ENCODE assay signal across 8 cellular contexts in the genomic region with DNA sequence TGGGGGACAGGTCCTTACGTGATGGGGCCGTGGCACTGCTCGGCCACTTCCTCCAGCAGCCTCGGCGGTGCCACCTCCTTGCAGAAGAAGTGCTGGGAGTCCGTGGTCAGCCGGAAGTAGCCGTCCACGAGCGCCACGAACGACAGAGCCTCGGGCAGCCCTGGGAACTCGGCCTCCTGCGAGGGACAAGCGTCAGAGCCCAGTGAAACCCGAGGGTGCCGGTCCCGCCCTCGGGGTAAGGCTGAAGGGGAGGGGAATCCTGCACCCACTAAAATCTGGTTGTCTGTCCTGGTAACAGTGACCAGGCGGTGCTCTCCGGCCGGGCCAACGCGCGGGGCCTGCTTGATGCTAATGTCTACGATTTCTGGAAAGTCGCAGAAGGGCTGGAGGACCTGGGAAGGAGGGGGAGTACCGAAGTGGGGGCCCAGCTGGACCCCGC. TPM values are rescaled to one million over a fixed set of nuclear protein-coding genes. Genes with fewer than 3 reads are reported as not detected.
A peak's percentile ranks its signal among the peaks of the same experiment; 100 is the strongest.
DNase-seq lines count a peak whose midpoint lies in the region; ATAC-seq and TF ChIP-seq lines count a peak whose summit lies in the region.
"Had no signal": no experiment of that assay in that cellular context is flagged by ENCODE, and none has a peak within 500 bp of the region (broad histone marks: within the 10 kb centered on the region; RNA-seq: fewer than 3 reads in every experiment).

No MANE protein-coding gene starts in this region.

- 0 out of 2 replicates have a peak, but pooled peaks cover 10% of the 10 kb centered on the region for H3K27me3 ChIP-seq in GM23338 (ENCODE audit: insufficient read depth)

- no peak overlapping the region for H3K27ac ChIP-seq in GM23338 (ENCODE audit: low read depth)

- no peak overlapping the region for H3K27ac Mint-ChIP-seq in GM23338
- H3K27ac Mint-ChIP-seq in central memory CD8-positive, alpha-beta T cell (ENCODE audit: low read depth): peak overlapping the region; percentile 83

- DNase-seq in GM23338 (ENCODE audit: low spot score): no peak
- no peak for DNase-seq in central memory CD8-positive, alpha-beta T cell (ENCODE audit: low spot score in 2 of 2)
- no peak for DNase-seq in mucosa of descending colon
- DNase-seq in NCI-H1930 (lab: John Stamatoyannopoulos, UW): no peak
- DNase-seq in DMS79 treated with DMSO at 0.1 percent for 48 hours (lab: John Stamatoyannopoulos, UW): no peak

- no peaks in the 10 kb centered on the region for H3F3A ChIP-seq in GM23338 (replicated peaks; ENCODE audit: low read depth)

- H3K4me3 ChIP-seq in GM23338: peak overlapping the region; percentile 73
- no peak overlapping the region for H3K4me3 ChIP-seq in mucosa of descending colon

- H3K4me1 ChIP-seq in GM23338 (ENCODE audit: insufficient read depth) (no peaks in the 10 kb centered on the region; the same call in 1 of the 2 replicates), mucosa of descending colon (ENCODE audit: low read depth) (peaks cover 7% of the 10 kb centered on the region)

- peak overlapping the region; percentile 96 for H3K4me2 ChIP-seq in GM23338

- no peaks in the 10 kb centered on the region for H3K36me3 ChIP-seq in GM23338 (ENCODE audit: insufficient read depth)
- H3K36me3 ChIP-seq in mucosa of descending colon (ENCODE audit: low read depth): no peaks in the 10 kb centered on the region

- ATAC-seq in GM23338: peak; percentile 16
- ATAC-seq in central memory CD8-positive, alpha-beta T cell (replicated peaks; ENCODE audit: extremely low read depth, poor library complexity, severe bottlenecking): no peak
- peak; percentile 12 for ATAC-seq in mucosa of descending colon
- ATAC-seq in HG02870 (IDR thresholded peaks at IDR 0.05; ENCODE audit: unreplicated experiment): no peak

- intact Hi-C loops in mucosa of descending colon (cut with DNase I, micrococcal nuclease): no loop called here

- no peaks in the 10 kb centered on the region for H3K9me2 ChIP-seq in GM23338 (ENCODE audit: insufficient read depth)

- no peaks in the 10 kb centered on the region for H3K9me3 Mint-ChIP-seq in GM23338
- no peaks in the 10 kb centered on the region for H3K9me3 Mint-ChIP-seq in central memory CD8-positive, alpha-beta T cell
- H3K9me3 Mint-ChIP-seq: T-cell had no signal

- no peaks in the 10 kb centered on the region for H3K79me2 ChIP-seq in GM23338 (replicated peaks; ENCODE audit: insufficient read depth)

- H3K4me1 Mint-ChIP-seq in GM23338: peaks cover 11% of the 10 kb centered on the region
- H3K4me1 Mint-ChIP-seq in central memory CD8-positive, alpha-beta T cell: peaks cover 40% of the 10 kb centered on the region

- H3K36me3 Mint-ChIP-seq in GM23338 (ENCODE audit: low read depth): no peaks in the 10 kb centered on the region
- H3K36me3 Mint-ChIP-seq in central memory CD8-positive, alpha-beta T cell (ENCODE audit: insufficient read depth): peaks cover 57% of the 10 kb centered on the region

- no peaks in the 10 kb centered on the region for H4K20me1 ChIP-seq in GM23338 (replicated peaks; ENCODE audit: insufficient read depth)

- H2AFZ ChIP-seq in GM23338: peak overlapping the region; percentile 98

- H3K27me3 Mint-ChIP-seq in GM23338 (ENCODE audit: insufficient read depth, low read depth, poor library complexity): peaks cover 28% of the 10 kb centered on the region
- no peaks in the 10 kb centered on the region for H3K27me3 Mint-ChIP-seq in central memory CD8-positive, alpha-beta T cell
- H3K27me3 Mint-ChIP-seq: T-cell had no signal

- no peak for TF ChIP-seq CTCF in GM23338 (conservative IDR thresholded peaks at IDR 0.05; ENCODE audit: low read depth in 2 of 2)
- no peak for TF ChIP-seq CTCF in mucosa of descending colon (IDR thresholded peaks at IDR 0.05)

- H3K4me3 Mint-ChIP-seq in GM23338: peak overlapping the region; percentile 71
- H3K4me3 Mint-ChIP-seq in central memory CD8-positive, alpha-beta T cell: no peak overlapping the region

- no peaks in the 10 kb centered on the region for H3K9me3 ChIP-seq in mucosa of descending colon

TF ChIP-seq in GM23338, 12 proteins besides CTCF, POLR2A, EP300 and RAD21 (continues in another document):
- TF ChIP-seq NANOG (IDR thresholded peaks at IDR 0.05; ENCODE audit: borderline replicate concordance) (no peak), REST (IDR thresholded peaks at IDR 0.05; ENCODE audit: unreplicated experiment) (no peak), JUNB (IDR thresholded peaks at IDR 0.05; ENCODE audit: unreplicated experiment) (no peak)

RNA-seq across cellular contexts. Expression of gene JAK3, which starts 6.4 kb away (rescaled TPM):
- total RNA-seq in GM23338 (2014; rRNA removed; shearing (Covaris generic)): 4.2 and 5.4 TPM in 2 replicates
- polyA plus RNA-seq in GM23338 (2016; fragmentation: Nextera tagmentation; extraction: Ambion mirVana): 2.8 and 2.9 TPM in 2 replicates
- total RNA-seq in mucosa of descending colon: 1 to 10 TPM; 3.1 to 9.1 (median 5.4) TPM

RNA-seq across cellular contexts. Expression of gene RPL18A, which starts 18.3 kb away (rescaled TPM):
- total RNA-seq in GM23338 (2014; rRNA removed; shearing (Covaris generic)): 1,233 and 1,314 TPM in 2 replicates
- 2,829 and 2,918 TPM in 2 replicates for polyA plus RNA-seq in GM23338 (2016; fragmentation: Nextera tagmentation; extraction: Ambion mirVana)
- 1,000 to 10,000 TPM; 1,368 to 1,650 (median 1,462) TPM for total RNA-seq in mucosa of descending colon

RNA-seq across cellular contexts. Expression of gene INSL3, which starts 20.1 kb away (rescaled TPM):
- not detected in 2 replicates for total RNA-seq in GM23338 (2014; rRNA removed; shearing (Covaris generic))
- 0.76 and 1.5 TPM in 2 replicates for polyA plus RNA-seq in GM23338 (2016; fragmentation: Nextera tagmentation; extraction: Ambion mirVana)
- not detected for total RNA-seq in mucosa of descending colon
- total RNA-seq: renal cortical epithelial cell had no signal

RNA-seq across cellular contexts. Expression of gene SLC5A5, which starts 30.4 kb away (rescaled TPM):
- 2.1 and 2.6 TPM in 2 replicates for total RNA-seq in GM23338 (2014; rRNA removed; shearing (Covaris generic))
- polyA plus RNA-seq in GM23338 (2016; fragmentation: Nextera tagmentation; extraction: Ambion mirVana): 1.0 and 1.7 TPM in 2 replicates
- under 1 TPM in 1 of 3 donors, not detected in 2; 0.19 TPM for total RNA-seq in mucosa of descending colon
- total RNA-seq: renal cortical epithelial cell had no signal

RNA-seq across cellular contexts. Expression of gene B3GNT3, which starts 46.5 kb away (rescaled TPM):
- total RNA-seq in GM23338 (2014; rRNA removed; shearing (Covaris generic)): 1.0 and 1.9 TPM in 2 replicates
- polyA plus RNA-seq in GM23338 (2016; fragmentation: Nextera tagmentation; extraction: Ambion mirVana): 0.90 and 0.99 TPM in 2 replicates
- 100 to 1,000 TPM in 2 of 3 donors, 10 to 100 TPM in 1; 77.6 to 205 (median 189) TPM for total RNA-seq in mucosa of descending colon

Comparison
In these comparisons a context has a peak if more than half of its experiments do, and no peak if none do; other contexts are left out.
1. ATAC-seq: peak in GM23338 (single experiment) and mucosa of descending colon (single experiment); none in central memory CD8-positive, alpha-beta T cell (single experiment) and HG02870 (single experiment).